ENCODE assay signal across 10 cellular contexts in the genomic region with DNA sequence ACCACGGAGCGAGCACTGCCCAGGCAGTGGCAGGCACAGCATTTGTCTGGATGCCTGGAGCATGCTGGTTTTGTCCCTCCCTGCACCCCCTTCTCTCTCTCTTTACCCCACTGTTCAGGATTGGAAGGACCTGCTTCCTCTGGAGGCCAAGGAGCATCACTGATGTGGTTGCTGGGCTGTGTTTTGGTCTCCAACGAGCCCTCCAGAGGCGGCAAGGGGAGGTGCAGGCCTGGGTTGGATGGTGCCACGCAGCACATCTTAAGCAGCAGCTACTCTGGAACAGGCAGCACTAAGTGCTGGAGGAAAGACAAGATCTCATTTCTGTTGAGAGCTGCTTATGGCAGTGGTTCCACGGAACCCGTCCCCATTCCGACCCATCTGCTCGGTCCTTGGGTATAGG.
DNase-seq lines count a peak whose midpoint lies in the region; ATAC-seq and TF ChIP-seq lines count a peak whose summit lies in the region.
"Had no signal": no experiment of that assay in that cellular context is flagged by ENCODE, and none has a peak within 500 bp of the region (broad histone marks: within the 10 kb centered on the region; RNA-seq: fewer than 3 reads in every experiment).

No MANE protein-coding gene starts in this region.

- H3K79me2 ChIP-seq in OCI-LY7 (ENCODE audit: insufficient read depth, low read depth, low read length) = no peaks in the 10 kb centered on the region

- H3K27ac ChIP-seq in OCI-LY7 (ENCODE audit: low read depth, low read length, poor library complexity, severe bottlenecking) (no peak overlapping the region), spleen (no peak overlapping the region)

- BruUV-seq in OCI-LY7 (replicated peaks; lab: Mats Ljungman, UMichigan) = no TSS peak

- no peaks in the 10 kb centered on the region for H3K9me2 ChIP-seq in OCI-LY7 (ENCODE audit: insufficient read depth, low read length)

- POLR2A ChIA-PET in OCI-LY7 (lab: Charles Lee) = no interaction called here

- no peak for TF ChIP-seq POLR2A in spleen (IDR thresholded peaks at IDR 0.05)

- TF ChIP-seq CTCF in OCI-LY7 (conservative IDR thresholded peaks at IDR 0.05; ENCODE audit: low read length) (peak; percentile 61), fibroblast of the aortic adventitia (IDR thresholded peaks at IDR 0.05; ENCODE audit: insufficient read depth, low read length) (peak; percentile 28), type B pancreatic cell (conservative IDR thresholded peaks at IDR 0.05) (peak; percentile 67), spleen (IDR thresholded peaks at IDR 0.05 in 8 of 11, conservative IDR thresholded peaks at IDR 0.05 in 3 of 11) (no peak)

- intact Hi-C loops in OCI-LY7 (cut with micrococcal nuclease; ENCODE audit: unreplicated experiment) = no loop called here
- intact Hi-C loops in spleen (cut with DNase I; ENCODE audit: low total_unique reads) = no loop called here

- H3K4me1 ChIP-seq in OCI-LY7 (ENCODE audit: insufficient read depth, low read length, poor library complexity, severe bottlenecking) (no peaks in the 10 kb centered on the region), spleen (peaks cover 0 to 11% (median 0%) of the 10 kb centered on the region in 6 donors)

- no peaks in the 10 kb centered on the region for H3K9me3 ChIP-seq in OCI-LY7 (ENCODE audit: low read length)
- H3K9me3 ChIP-seq in spleen = no peaks in the 10 kb centered on the region

- peaks cover 12% of the 10 kb centered on the region for H3K4me1 Mint-ChIP-seq in type B pancreatic cell (ENCODE audit: unreplicated experiment)

- 67 to 77% (median 71%) methylated on average over 9 of the region's 9 CpGs for WGBS in spleen, 5 donors

- DNase-seq in stimulated activated CD4-positive, alpha-beta T cell treated with anti-CD3 and anti-CD28 coated beads, Interleukin-15, amount 100 ng/mL, for 24 hours = peak; percentile 16
- DNase-seq in stimulated activated CD4-positive, alpha-beta T cell treated with anti-CD3 and anti-CD28 coated beads, Interleukin-2, amount 100 ng/mL, for 48 hours = no peak
- DNase-seq in OCI-LY7 (ENCODE audit: low spot score) (peak; percentile 14), fibroblast of the aortic adventitia (ENCODE audit: low read depth) (no peak), type B pancreatic cell (ENCODE audit: extremely low spot score, unreplicated experiment) (no peak), NCI-H2081 (lab: John Stamatoyannopoulos, UW) (no peak), spleen (no peak)

- no peak for ATAC-seq in activated CD4-positive, CD25-positive, alpha-beta regulatory T cell treated with anti-CD3 and anti-CD28 coated beads, Interleukin-2, amount 50 U/mL, for 24 hours

- H3K36me3 ChIP-seq in OCI-LY7 (ENCODE audit: insufficient read depth, low read length) (no peaks in the 10 kb centered on the region), spleen (no peaks in the 10 kb centered on the region)

- CTCF ChIA-PET in OCI-LY7 (lab: Charles Lee; ENCODE audit: unreplicated experiment) = no interaction called here

- no peak overlapping the region for H3K27ac Mint-ChIP-seq in type B pancreatic cell
- H3K27ac Mint-ChIP-seq: dendritic cell treated with granulocyte-macrophage colony-stimulating factor and Interleukin-4, amounts not matched to agents 40 ng/mL and 50 ng/mL, for 4 days had no signal

- no peak overlapping the region for H3K4me3 ChIP-seq in OCI-LY7 (ENCODE audit: low read depth, low read length, poor library complexity, severe bottlenecking)
- no peak overlapping the region for H3K4me3 ChIP-seq in fibroblast of the aortic adventitia (ENCODE audit: low read depth, low read length)
- no peak overlapping the region for H3K4me3 ChIP-seq in spleen

- H3K4me3 Mint-ChIP-seq in type B pancreatic cell = no peak overlapping the region
- H3K4me3 Mint-ChIP-seq: dendritic cell treated with granulocyte-macrophage colony-stimulating factor and Interleukin-4, amounts not matched to agents 40 ng/mL and 50 ng/mL, for 4 days; IgD-negative memory B cell had no signal

- peaks cover 49% of the 10 kb centered on the region for H3K27me3 Mint-ChIP-seq in type B pancreatic cell

- H4K20me1 ChIP-seq in OCI-LY7 (ENCODE audit: insufficient read depth, low read length) = no peaks in the 10 kb centered on the region

- H3K27me3 ChIP-seq in spleen (replicated peaks in 1 of 7) = peaks cover 0 to 13% (median 0%) of the 10 kb centered on the region in 7 donors

- H2AFZ ChIP-seq in OCI-LY7 (ENCODE audit: low read length) = no peak overlapping the region

- no peak overlapping the region for H3K4me2 ChIP-seq in OCI-LY7 (ENCODE audit: low read length)

- no peaks in the 10 kb centered on the region for H3K36me3 Mint-ChIP-seq in type B pancreatic cell
- H3K36me3 Mint-ChIP-seq: IgD-negative memory B cell had no signal

- no peaks in the 10 kb centered on the region for H3K9me3 Mint-ChIP-seq in type B pancreatic cell
- H3K9me3 Mint-ChIP-seq: dendritic cell treated with granulocyte-macrophage colony-stimulating factor and Interleukin-4, amounts not matched to agents 40 ng/mL and 50 ng/mL, for 4 days; IgD-negative memory B cell had no signal

Comparison
In these comparisons a context has a peak if more than half of its experiments do, and no peak if none do; other contexts are left out.
1. DNase-seq: peak in stimulated activated CD4-positive, alpha-beta T cell treated with anti-CD3 and anti-CD28 coated beads, Interleukin-15, amount 100 ng/mL, for 24 hours (single experiment) and OCI-LY7 (single experiment); none in stimulated activated CD4-positive, alpha-beta T cell treated with anti-CD3 and anti-CD28 coated beads, Interleukin-2, amount 100 ng/mL, for 48 hours (0 of 2), fibroblast of the aortic adventitia (single experiment), type B pancreatic cell (single experiment), NCI-H2081 (0 of 2) and spleen (single experiment).
2. CTCF ChIP-seq: peak in OCI-LY7 (single experiment), fibroblast of the aortic adventitia (single experiment) and type B pancreatic cell (single experiment); none in spleen (0 of 11).